In the genomic region with DNA sequence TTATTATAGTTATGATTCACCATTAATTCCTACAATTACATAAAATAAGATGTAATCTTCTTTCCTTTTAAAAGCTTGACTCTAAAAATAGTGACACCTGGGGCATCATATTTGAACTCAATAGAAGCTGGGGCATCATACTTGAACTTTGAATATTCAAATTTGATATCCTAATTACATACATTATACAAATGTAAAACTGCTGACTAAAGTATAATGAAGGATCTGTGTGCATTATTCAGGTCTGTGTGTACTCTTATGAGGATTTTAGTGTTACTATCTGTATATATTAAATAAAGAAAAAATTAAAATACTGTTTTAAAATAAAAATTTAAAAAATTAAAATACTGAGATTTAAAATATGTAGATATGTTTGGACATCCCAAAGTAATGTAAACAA, we compare ENCODE assay signal across 22 cellular contexts.
"Had no signal": no experiment of that assay in that cellular context is flagged by ENCODE, and none has a peak within 500 bp of the region (broad histone marks: within the 10 kb centered on the region; RNA-seq: fewer than 3 reads in every experiment).

No MANE protein-coding gene starts in this region.

- H3K27me3 Mint-ChIP-seq: T-cell had no signal

- H3K36me3 Mint-ChIP-seq: T-cell had no signal

- H3K4me3 Mint-ChIP-seq: T-cell had no signal

- DNase-seq: Karpas-422, KG1, MG63, NCI-H1092 treated with DMSO at 0.1 percent for 48 hours, NCI-H1436, NCI-H187, NCI-H2029, NCI-H2081 treated with DMSO at 0.1 percent for 48 hours, NCI-H2171, NCI-H226, NCI-H446, NCI-H510A, NCI-H774, PC-3, SHP77, SK-N-SH, SW 1271, T-cell had no signal

- FAIRE-seq: HTR-8/SVneo had no signal

- H3K27ac ChIP-seq: HL-60, RWPE1 had no signal

- H3K4me1 Mint-ChIP-seq: T-cell had no signal

- H3K9ac ChIP-seq: SK-N-SH had no signal

- H3K9me3 ChIP-seq: MG63, SK-N-SH had no signal

- H3K36me3 ChIP-seq: MG63 had no signal

- ATAC-seq: Panc1, PC-3, T-cell had no signal

- H3K4me3 ChIP-seq: MG63 had no signal

- H3K27ac Mint-ChIP-seq: T-cell had no signal

- H3K4me2 ChIP-seq: SK-N-SH had no signal
